ENCODE assay signal across 24 cellular contexts in genomic region chr4:39442910-39443480, GRCh38. TPM values are rescaled to one million over a fixed set of nuclear protein-coding genes. Genes with fewer than 3 reads are reported as not detected.
"Had no signal": no experiment of that assay in that cellular context is flagged by ENCODE, and none has a peak within 500 bp of the region (broad histone marks: within the 10 kb centered on the region; RNA-seq: fewer than 3 reads in every experiment).

No MANE protein-coding gene starts in this region.

- DNase-seq: activated CD4-positive, alpha-beta T cell treated with anti-CD3 and anti-CD28 coated beads, Interleukin-2, amount 10 ng/mL, durations not matched to agents 24 days and 14 days; activated CD8-positive, alpha-beta T cell treated with anti-CD3 and anti-CD28 coated beads for 36 hours; activated effector memory CD4-positive, alpha-beta T cell treated with Interleukin-2 at 50 U/mL for 16 hours; activated naive CD4-positive, alpha-beta T cell treated with Interleukin-2 at 50 U/mL for 16 hours; amygdala; caudate nucleus; endodermal cell; foreskin fibroblast; heart left ventricle; hypothalamus; immature natural killer cell; kidney; naive B cell; nephron progenitor cell; right lobe of liver; stimulated activated CD4-positive, alpha-beta T cell treated with anti-CD3 and anti-CD28 coated beads, Interleukin-4, amount 100 ng/mL, for 24 hours had no signal

- H3K4me1 Mint-ChIP-seq: mesothelial cell of epicardium had no signal

- ATAC-seq: activated CD8-positive, alpha-beta T cell treated with anti-CD3 and anti-CD28 coated beads for 36 hours; esophagus mucosa; heart left ventricle; right lobe of liver; stimulated activated memory B cell treated with anti-CD40 and anti-IgM and Interleukin-4, amounts not matched to agents 10 μg/mL and 1 μg/mL and 100 μg/mL, for 72 hours had no signal

- H3K4me3 Mint-ChIP-seq: activated CD4-positive, alpha-beta T cell treated with anti-CD3 and anti-CD28 coated beads, Interleukin-2, amount 10 ng/mL, durations not matched to agents 24 days and 14 days; activated CD8-positive, alpha-beta T cell treated with anti-CD3 and anti-CD28 coated beads for 36 hours; endodermal cell; immature natural killer cell; mesothelial cell of epicardium; naive B cell; nephron progenitor cell; stimulated activated memory B cell treated with anti-CD40 and anti-IgM and Interleukin-4, amounts not matched to agents 10 μg/mL and 1 μg/mL and 100 μg/mL, for 72 hours had no signal

- H3K27ac Mint-ChIP-seq: activated CD4-positive, alpha-beta T cell treated with anti-CD3 and anti-CD28 coated beads, Interleukin-2, amount 10 ng/mL, durations not matched to agents 24 days and 14 days; activated CD8-positive, alpha-beta T cell treated with anti-CD3 and anti-CD28 coated beads for 36 hours; endodermal cell; immature natural killer cell; mesothelial cell of epicardium; nephron progenitor cell; progenitor cell of endocrine pancreas; stimulated activated memory B cell treated with anti-CD40 and anti-IgM and Interleukin-4, amounts not matched to agents 10 μg/mL and 1 μg/mL and 100 μg/mL, for 72 hours had no signal

- H3K9me3 Mint-ChIP-seq: activated CD4-positive, alpha-beta T cell treated with anti-CD3 and anti-CD28 coated beads, Interleukin-2, amount 10 ng/mL, durations not matched to agents 24 days and 14 days; activated CD8-positive, alpha-beta T cell treated with anti-CD3 and anti-CD28 coated beads for 36 hours; endodermal cell; immature natural killer cell; mesothelial cell of epicardium; naive B cell; nephron progenitor cell; stimulated activated memory B cell treated with anti-CD40 and anti-IgM and Interleukin-4, amounts not matched to agents 10 μg/mL and 1 μg/mL and 100 μg/mL, for 72 hours had no signal

- H3K27me3 Mint-ChIP-seq: activated CD8-positive, alpha-beta T cell treated with anti-CD3 and anti-CD28 coated beads for 36 hours; stimulated activated memory B cell treated with anti-CD40 and anti-IgM and Interleukin-4, amounts not matched to agents 10 μg/mL and 1 μg/mL and 100 μg/mL, for 72 hours had no signal

- H3K36me3 Mint-ChIP-seq: immature natural killer cell; mesothelial cell of epicardium; naive B cell; stimulated activated memory B cell treated with anti-CD40 and anti-IgM and Interleukin-4, amounts not matched to agents 10 μg/mL and 1 μg/mL and 100 μg/mL, for 72 hours had no signal

RNA-seq across cellular contexts. Expression of gene KLB, which starts 36.3 kb away (rescaled TPM):
- total RNA-seq: activated CD4-positive, alpha-beta T cell treated with anti-CD3 and anti-CD28 coated beads, Interleukin-2, amount 10 ng/mL, durations not matched to agents 24 days and 14 days; activated CD8-positive, alpha-beta T cell treated with anti-CD3 and anti-CD28 coated beads for 36 hours; chondrocyte; kidney; mesothelial cell of epicardium; osteocyte; renal cortical epithelial cell; SJSA1 had no signal
